Comparison of ENCODE assay signal across 8 cellular contexts in genomic region chr18:839224-840079, GRCh38. TPM values are rescaled to one million over a fixed set of nuclear protein-coding genes. Genes with fewer than 3 reads are reported as not detected.
DNase-seq lines count a peak whose midpoint lies in the region; ATAC-seq lines count a peak whose summit lies in the region.

No MANE protein-coding gene starts in this region.

- peaks cover 3% of the 10 kb centered on the region in 2 donors for H3K27me3 Mint-ChIP-seq in CD8-positive, alpha-beta memory T cell
- H3K27me3 Mint-ChIP-seq in activated CD4-positive, alpha-beta T cell treated with anti-CD3 and anti-CD28 coated beads, Interleukin-2, amount 10 ng/mL, durations not matched to agents 7 days and 5 days: peaks cover 11% of the 10 kb centered on the region

- H3K4me3 Mint-ChIP-seq in CD8-positive, alpha-beta memory T cell: no peak overlapping the region
- H3K4me3 Mint-ChIP-seq in activated CD4-positive, alpha-beta T cell treated with anti-CD3 and anti-CD28 coated beads, Interleukin-2, amount 10 ng/mL, durations not matched to agents 7 days and 5 days: no peak overlapping the region

- no peaks in the 10 kb centered on the region for H3K9me3 ChIP-seq in CD8-positive, alpha-beta memory T cell (ENCODE audit: low read length)

- H3K27ac ChIP-seq in CD8-positive, alpha-beta memory T cell (ENCODE audit: low read depth, low read length): no peak overlapping the region

- H3K36me3 ChIP-seq in CD8-positive, alpha-beta memory T cell (ENCODE audit: insufficient read depth, low read length): no peaks in the 10 kb centered on the region

- no peak overlapping the region for H3K4me3 ChIP-seq in CD8-positive, alpha-beta memory T cell (ENCODE audit: low read length)

- peak overlapping the region in 1 of 8 donors; percentile 17 for H3K27ac Mint-ChIP-seq in CD8-positive, alpha-beta memory T cell
- no peak overlapping the region for H3K27ac Mint-ChIP-seq in activated CD4-positive, alpha-beta T cell treated with anti-CD3 and anti-CD28 coated beads, Interleukin-2, amount 10 ng/mL, durations not matched to agents 7 days and 5 days

- CTCF ChIA-PET in CD8-positive, alpha-beta memory T cell (lab: Charles Lee): interaction anchor here (0.6 to 6.1 kb wide), 33 partner anchors 9 to 218 kb away, joined by 3 to 57 read pairs (median 4); partner anchors contain the start of gene ENOSF1
- CTCF ChIA-PET in activated CD4-positive, alpha-beta T cell treated with anti-CD3 and anti-CD28 coated beads, Interleukin-2, amount 10 ng/mL, durations not matched to agents 7 days and 5 days (lab: Charles Lee): interaction anchor here (0.7 to 3.7 kb wide), 24 partner anchors 9 to 232 kb away, joined by 3 to 18 read pairs (median 4); partner anchors contain the start of genes ENOSF1 and YES1

- H3K9me3 Mint-ChIP-seq in CD8-positive, alpha-beta memory T cell: no peaks in the 10 kb centered on the region
- no peaks in the 10 kb centered on the region for H3K9me3 Mint-ChIP-seq in activated CD4-positive, alpha-beta T cell treated with anti-CD3 and anti-CD28 coated beads, Interleukin-2, amount 10 ng/mL, durations not matched to agents 7 days and 5 days

- POLR2A ChIA-PET in CD8-positive, alpha-beta memory T cell (lab: Charles Lee): no interaction called here
- POLR2A ChIA-PET in activated CD4-positive, alpha-beta T cell treated with anti-CD3 and anti-CD28 coated beads, Interleukin-2, amount 10 ng/mL, durations not matched to agents 7 days and 5 days (lab: Charles Lee): interaction anchor here (0.5 to 0.6 kb wide), 2 partner anchors 96 to 260 kb away, joined by 3 to 6 read pairs; no protein-coding TSS in a partner anchor

- H3K27me3 ChIP-seq in CD8-positive, alpha-beta memory T cell (ENCODE audit: insufficient read depth, low read length, poor library complexity, severe bottlenecking): no peaks in the 10 kb centered on the region

- no peaks in the 10 kb centered on the region for H3K4me1 ChIP-seq in CD8-positive, alpha-beta memory T cell (ENCODE audit: insufficient read depth, low read length)

- H3K4me1 Mint-ChIP-seq in CD8-positive, alpha-beta memory T cell: peaks cover 0 to 4% (median 4%) of the 10 kb centered on the region in 3 donors
- peaks cover 7% of the 10 kb centered on the region for H3K4me1 Mint-ChIP-seq in activated CD4-positive, alpha-beta T cell treated with anti-CD3 and anti-CD28 coated beads, Interleukin-2, amount 10 ng/mL, durations not matched to agents 7 days and 5 days

- peaks cover 0 to 1% (median 0%) of the 10 kb centered on the region in 3 donors for H3K36me3 Mint-ChIP-seq in CD8-positive, alpha-beta memory T cell
- no peaks in the 10 kb centered on the region for H3K36me3 Mint-ChIP-seq in activated CD4-positive, alpha-beta T cell treated with anti-CD3 and anti-CD28 coated beads, Interleukin-2, amount 10 ng/mL, durations not matched to agents 7 days and 5 days (ENCODE audit: low read depth)

- ATAC-seq in GM19397 (IDR thresholded peaks at IDR 0.05; ENCODE audit: unreplicated experiment) (peak; percentile 99), HG03457 (IDR thresholded peaks at IDR 0.05; ENCODE audit: unreplicated experiment) (peak; percentile 99)

- DNase-seq in CD8-positive, alpha-beta memory T cell: peak; percentile 64 to 86 (median 78)
- peak; percentile 22 for DNase-seq in NCI-H524 treated with DMSO at 0.1 percent for 48 hours (lab: John Stamatoyannopoulos, UW)
- peak; percentile 88 for DNase-seq in activated CD4-positive, alpha-beta T cell treated with anti-CD3 and anti-CD28 coated beads, Interleukin-2, amount 10 ng/mL, durations not matched to agents 7 days and 5 days
- DNase-seq in dedifferentiated amniotic fluid mesenchymal stem cell (ENCODE audit: extremely low spot score): peak; percentile 75
- DNase-seq in lung microvascular endothelial cell (ENCODE audit: low read depth in 2 of 2): peak; percentile 85 to 91
- DNase-seq in stimulated activated CD8-positive, alpha-beta memory T cell treated with anti-CD3 and anti-CD28 coated beads, Interleukin-12 subunit alpha, Interleukin-12 subunit beta, amount 100 ng/mL, for 4 hours (ENCODE audit: low read depth): peak; percentile 71

RNA-seq across cellular contexts. Expression of gene YES1, which starts 27.4 kb away (rescaled TPM):
- 10 to 100 TPM; 19.0 to 21.4 TPM for total RNA-seq in CD8-positive, alpha-beta memory T cell
- polyA plus RNA-seq in CD8-positive, alpha-beta memory T cell: 3.0 TPM
- total RNA-seq in activated CD4-positive, alpha-beta T cell treated with anti-CD3 and anti-CD28 coated beads, Interleukin-2, amount 10 ng/mL, durations not matched to agents 7 days and 5 days: 10 to 100 TPM in 1 of 2 experiments, 1 to 10 TPM in 1; 9.2 to 10.1 TPM
- total RNA-seq in lung microvascular endothelial cell: 138 and 140 TPM in 2 replicates

Comparison
In these comparisons a context has a peak if more than half of its experiments do, and no peak if none do; other contexts are left out.
1. DNase-seq: peak in every context shown above with its lines; median percentile 88 in activated CD4-positive, alpha-beta T cell treated with anti-CD3 and anti-CD28 coated beads, Interleukin-2, amount 10 ng/mL, durations not matched to agents 7 days and 5 days; 88 in lung microvascular endothelial cell; 78 in CD8-positive, alpha-beta memory T cell; 75 in dedifferentiated amniotic fluid mesenchymal stem cell; 71 in stimulated activated CD8-positive, alpha-beta memory T cell treated with anti-CD3 and anti-CD28 coated beads, Interleukin-12 subunit alpha, Interleukin-12 subunit beta, amount 100 ng/mL, for 4 hours; 22 in NCI-H524 treated with DMSO at 0.1 percent for 48 hours.